Comparison of ENCODE assay signal across 1 cellular context in the genomic region with DNA sequence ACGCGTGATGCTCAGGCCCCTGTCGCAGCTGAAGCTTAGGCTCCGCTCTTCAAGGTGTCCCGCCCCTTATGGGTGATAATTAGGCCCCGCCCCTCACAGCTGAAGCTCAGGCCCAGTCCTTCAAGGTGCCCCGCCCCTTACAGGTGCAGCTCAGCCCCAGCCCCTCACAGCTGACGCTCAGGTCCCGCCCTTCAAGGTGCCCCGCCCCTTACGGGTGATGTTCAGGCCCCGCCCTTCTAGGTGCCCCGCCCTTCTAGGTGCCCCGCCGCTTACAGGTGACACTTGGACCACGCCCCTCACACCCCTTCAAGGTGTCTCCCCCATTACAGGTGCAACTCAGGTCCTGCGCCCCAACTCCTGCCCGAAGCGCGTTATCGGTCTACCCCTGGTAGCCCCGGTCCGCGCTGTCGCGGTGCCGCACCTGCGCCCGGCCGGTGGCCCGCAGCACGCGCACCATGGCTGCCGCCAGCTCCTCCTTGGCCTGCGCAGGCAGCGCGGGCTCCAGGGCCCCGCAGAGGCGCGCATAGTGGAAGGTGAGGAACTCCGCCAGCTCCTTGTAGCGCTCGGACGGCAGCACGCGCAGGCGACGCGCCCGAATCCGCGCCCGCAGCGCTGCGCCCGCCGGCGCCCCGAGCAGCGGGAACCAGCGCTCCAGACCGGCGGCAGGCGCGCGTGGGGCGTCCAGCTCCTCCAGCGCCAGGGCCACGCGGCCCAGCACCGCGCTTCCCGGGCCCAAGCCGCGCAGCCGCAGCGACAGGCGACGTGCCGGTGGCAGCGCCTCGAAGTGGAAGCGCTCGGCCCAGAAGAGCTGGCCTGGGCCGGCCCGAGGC.
TF ChIP-seq lines count a peak whose summit lies in the region.

No MANE protein-coding gene starts in this region.

TF ChIP-seq in GM12891, 5 proteins besides CTCF, POLR2A, EP300 and RAD21:
- TF ChIP-seq POU2F2 (IDR thresholded peaks at IDR 0.05; ENCODE audit: low read depth, low read length): no peak
- TF ChIP-seq PAX5 (IDR thresholded peaks at IDR 0.05; ENCODE audit: insufficient read depth, low read length, severe bottlenecking): no peak
- TF ChIP-seq TAF1 (IDR thresholded peaks at IDR 0.05; ENCODE audit: low read depth, low read length): no peak
- TF ChIP-seq POLR2AphosphoS5 (IDR thresholded peaks at IDR 0.05; ENCODE audit: low read depth, low read length): no peak
- TF ChIP-seq SPI1 (IDR thresholded peaks at IDR 0.05; ENCODE audit: low read depth, low read length): no peak
